22 cellular contexts compared by ENCODE assay signal in the genomic region with DNA sequence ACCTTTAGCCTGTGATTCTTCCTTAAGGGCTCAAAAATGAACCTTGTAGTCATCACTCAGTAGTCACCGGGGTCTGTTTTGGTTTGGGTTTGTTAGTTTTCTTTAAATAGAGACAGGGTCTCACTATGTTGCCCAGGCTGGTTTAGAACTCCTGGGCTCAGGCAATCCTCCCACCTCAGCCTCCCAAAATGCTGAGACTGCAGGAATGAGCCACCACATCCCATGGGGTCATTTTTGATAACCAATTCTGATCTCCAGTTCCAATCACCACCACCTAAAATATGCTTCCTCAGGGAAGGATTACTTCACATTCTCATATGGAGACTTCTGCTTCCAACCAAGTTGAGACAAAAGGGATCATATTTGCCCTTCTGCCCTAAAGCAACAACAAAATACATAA.
"Had no signal": no experiment of that assay in that cellular context is flagged by ENCODE, and none has a peak within 500 bp of the region (broad histone marks: within the 10 kb centered on the region; RNA-seq: fewer than 3 reads in every experiment).

No MANE protein-coding gene starts in this region.

- H3K4me2 ChIP-seq: hepatocyte had no signal

- FAIRE-seq: kidney had no signal

- H3K4me3 ChIP-seq: coronary artery, hepatocyte, left ventricle myocardium inferior, lower lobe of right lung, psoas muscle, sigmoid colon, skin epidermis, tibial artery, upper lobe of right lung, vagina had no signal

- H3K27me3 Mint-ChIP-seq: memory B cell, naive B cell had no signal

- H3K4me3 Mint-ChIP-seq: memory B cell, naive B cell, nephron had no signal

- H3K27ac Mint-ChIP-seq: memory B cell, nephron had no signal

- H3K27ac ChIP-seq: coronary artery, hepatocyte, left ventricle myocardium inferior, lower lobe of right lung, psoas muscle, sigmoid colon, skin epidermis, tibial artery, upper lobe of right lung, vagina had no signal

- DNase-seq: effector CD8-positive, alpha-beta T cell; foreskin melanocyte; head of caudate nucleus; kidney; left cardiac atrium; left ventricle myocardium inferior; lower lobe of right lung; naive B cell; psoas muscle; retina; sigmoid colon; stimulated activated CD4-positive, alpha-beta T cell treated with anti-CD3 and anti-CD28 coated beads, Interleukin-2, amount 100 ng/mL, for 24 hours; stimulated activated CD4-positive, alpha-beta T cell treated with anti-CD3 and anti-CD28 coated beads, Interleukin-4, amount 100 ng/mL, for 4 hours; stimulated activated naive CD4-positive, alpha-beta T cell treated with Interleukin-2 at 50 U/mL for 16 hours; tibial artery; upper lobe of right lung had no signal

- H3K36me3 Mint-ChIP-seq: naive B cell had no signal

- H3K9me3 Mint-ChIP-seq: memory B cell, naive B cell, nephron had no signal

- ATAC-seq: lower lobe of right lung, psoas muscle, upper lobe of right lung had no signal

- H3K4me1 ChIP-seq: lower lobe of right lung, upper lobe of right lung, vagina had no signal

- H3K9me3 ChIP-seq: left ventricle myocardium inferior, lower lobe of right lung, psoas muscle, sigmoid colon, tibial artery, upper lobe of right lung, vagina had no signal
